ENCODE assay signal across 2 cellular contexts in the genomic region with DNA sequence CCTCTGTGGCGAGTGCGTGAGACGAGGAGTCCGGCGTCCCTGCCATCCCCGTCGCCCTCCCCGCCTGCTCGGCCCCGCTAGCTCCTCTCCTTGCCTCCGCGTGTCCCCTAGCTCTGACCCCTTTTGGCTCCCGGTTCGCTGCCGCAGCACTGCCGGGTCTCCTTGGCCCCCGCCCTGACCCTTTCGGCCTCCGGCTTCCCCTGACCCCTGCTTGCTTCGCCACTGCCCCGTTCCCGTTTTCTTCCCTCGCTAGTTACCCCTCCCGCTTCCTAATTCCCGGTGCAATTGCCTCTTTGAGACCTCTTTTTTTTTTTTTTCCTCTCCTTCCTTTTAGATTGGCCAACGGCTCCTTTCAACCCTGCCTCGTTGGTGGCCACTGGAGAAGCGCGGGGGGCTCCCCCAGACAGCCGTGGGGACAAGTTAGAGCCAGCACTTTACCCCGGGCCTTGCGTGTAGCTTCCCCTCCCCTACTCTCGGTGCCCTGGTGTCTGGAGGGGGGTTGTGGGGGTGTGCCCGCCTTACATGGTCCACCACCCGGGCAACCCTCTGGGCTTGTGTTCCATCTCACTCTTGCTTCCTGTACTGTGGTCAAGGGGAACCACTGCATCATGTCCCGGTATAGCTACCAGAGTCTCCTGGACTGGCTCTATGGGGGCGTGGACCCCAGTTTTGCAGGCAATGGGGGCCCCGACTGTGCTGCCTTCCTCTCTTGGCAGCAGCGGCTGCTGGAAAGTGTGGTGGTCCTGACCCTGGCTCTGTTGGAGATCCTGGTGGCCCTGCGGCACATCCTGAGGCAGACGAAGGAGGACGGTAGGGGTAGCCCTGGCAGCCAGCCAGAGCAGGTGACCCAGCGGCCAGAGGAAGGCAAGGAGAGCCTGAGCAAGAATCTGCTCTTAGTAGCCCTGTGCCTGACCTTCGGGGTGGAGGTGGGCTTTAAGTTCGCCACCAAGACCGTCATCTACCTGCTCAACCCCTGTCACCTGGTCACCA.
TF ChIP-seq lines count a peak whose summit lies in the region.

No MANE protein-coding gene starts in this region.

TF ChIP-seq in SK-N-SH treated with all-trans-retinoic acid at 6 μM for 48 hours, 23 proteins besides CTCF, POLR2A, EP300 and RAD21:
- TF ChIP-seq ZFP3 (CRISPR knock-in tag; IDR thresholded peaks at IDR 0.05) = no peak
- TF ChIP-seq, protein P1, sequence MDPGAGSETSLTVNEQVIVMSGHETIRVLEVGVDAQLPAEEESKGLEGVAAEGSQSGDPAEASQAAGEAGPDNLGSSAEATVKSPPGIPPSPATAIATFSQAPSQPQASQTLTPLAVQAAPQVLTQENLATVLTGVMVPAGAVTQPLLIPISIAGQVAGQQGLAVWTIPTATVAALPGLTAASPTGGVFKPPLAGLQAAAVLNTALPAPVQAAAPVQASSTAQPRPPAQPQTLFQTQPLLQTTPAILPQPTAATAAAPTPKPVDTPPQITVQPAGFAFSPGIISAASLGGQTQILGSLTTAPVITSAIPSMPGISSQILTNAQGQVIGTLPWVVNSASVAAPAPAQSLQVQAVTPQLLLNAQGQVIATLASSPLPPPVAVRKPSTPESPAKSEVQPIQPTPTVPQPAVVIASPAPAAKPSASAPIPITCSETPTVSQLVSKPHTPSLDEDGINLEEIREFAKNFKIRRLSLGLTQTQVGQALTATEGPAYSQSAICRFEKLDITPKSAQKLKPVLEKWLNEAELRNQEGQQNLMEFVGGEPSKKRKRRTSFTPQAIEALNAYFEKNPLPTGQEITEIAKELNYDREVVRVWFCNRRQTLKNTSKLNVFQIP (CRISPR knock-in tag; IDR thresholded peaks at IDR 0.05; ENCODE audit: borderline replicate concordance, low read depth) = no peak
- TF ChIP-seq SNAI2 (CRISPR knock-in tag; IDR thresholded peaks at IDR 0.05) = no peak
- TF ChIP-seq, protein P2, sequence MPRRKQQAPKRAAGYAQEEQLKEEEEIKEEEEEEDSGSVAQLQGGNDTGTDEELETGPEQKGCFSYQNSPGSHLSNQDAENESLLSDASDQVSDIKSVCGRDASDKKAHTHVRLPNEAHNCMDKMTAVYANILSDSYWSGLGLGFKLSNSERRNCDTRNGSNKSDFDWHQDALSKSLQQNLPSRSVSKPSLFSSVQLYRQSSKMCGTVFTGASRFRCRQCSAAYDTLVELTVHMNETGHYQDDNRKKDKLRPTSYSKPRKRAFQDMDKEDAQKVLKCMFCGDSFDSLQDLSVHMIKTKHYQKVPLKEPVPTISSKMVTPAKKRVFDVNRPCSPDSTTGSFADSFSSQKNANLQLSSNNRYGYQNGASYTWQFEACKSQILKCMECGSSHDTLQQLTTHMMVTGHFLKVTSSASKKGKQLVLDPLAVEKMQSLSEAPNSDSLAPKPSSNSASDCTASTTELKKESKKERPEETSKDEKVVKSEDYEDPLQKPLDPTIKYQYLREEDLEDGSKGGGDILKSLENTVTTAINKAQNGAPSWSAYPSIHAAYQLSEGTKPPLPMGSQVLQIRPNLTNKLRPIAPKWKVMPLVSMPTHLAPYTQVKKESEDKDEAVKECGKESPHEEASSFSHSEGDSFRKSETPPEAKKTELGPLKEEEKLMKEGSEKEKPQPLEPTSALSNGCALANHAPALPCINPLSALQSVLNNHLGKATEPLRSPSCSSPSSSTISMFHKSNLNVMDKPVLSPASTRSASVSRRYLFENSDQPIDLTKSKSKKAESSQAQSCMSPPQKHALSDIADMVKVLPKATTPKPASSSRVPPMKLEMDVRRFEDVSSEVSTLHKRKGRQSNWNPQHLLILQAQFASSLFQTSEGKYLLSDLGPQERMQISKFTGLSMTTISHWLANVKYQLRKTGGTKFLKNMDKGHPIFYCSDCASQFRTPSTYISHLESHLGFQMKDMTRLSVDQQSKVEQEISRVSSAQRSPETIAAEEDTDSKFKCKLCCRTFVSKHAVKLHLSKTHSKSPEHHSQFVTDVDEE (CRISPR knock-in tag; IDR thresholded peaks at IDR 0.05) = no peak
- no peak for TF ChIP-seq ZNF565 (CRISPR knock-in tag; conservative IDR thresholded peaks at IDR 0.05; ENCODE audit: low read depth)
- TF ChIP-seq ZNF70 (CRISPR knock-in tag; IDR thresholded peaks at IDR 0.05) = no peak
- TF ChIP-seq ESRRG (CRISPR knock-in tag; IDR thresholded peaks at IDR 0.05) = no peak
- no peak for TF ChIP-seq GLIS3 (CRISPR knock-in tag; IDR thresholded peaks at IDR 0.05)
- TF ChIP-seq TOX (CRISPR knock-in tag; IDR thresholded peaks at IDR 0.05; ENCODE audit: borderline replicate concordance) = no peak
- TF ChIP-seq, protein P3, sequence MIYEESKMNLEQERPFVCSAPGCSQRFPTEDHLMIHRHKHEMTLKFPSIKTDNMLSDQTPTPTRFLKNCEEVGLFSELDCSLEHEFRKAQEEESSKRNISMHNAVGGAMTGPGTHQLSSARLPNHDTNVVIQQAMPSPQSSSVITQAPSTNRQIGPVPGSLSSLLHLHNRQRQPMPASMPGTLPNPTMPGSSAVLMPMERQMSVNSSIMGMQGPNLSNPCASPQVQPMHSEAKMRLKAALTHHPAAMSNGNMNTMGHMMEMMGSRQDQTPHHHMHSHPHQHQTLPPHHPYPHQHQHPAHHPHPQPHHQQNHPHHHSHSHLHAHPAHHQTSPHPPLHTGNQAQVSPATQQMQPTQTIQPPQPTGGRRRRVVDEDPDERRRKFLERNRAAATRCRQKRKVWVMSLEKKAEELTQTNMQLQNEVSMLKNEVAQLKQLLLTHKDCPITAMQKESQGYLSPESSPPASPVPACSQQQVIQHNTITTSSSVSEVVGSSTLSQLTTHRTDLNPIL (CRISPR knock-in tag; IDR thresholded peaks at IDR 0.05; ENCODE audit: low read depth) = no peak
- TF ChIP-seq RARB (CRISPR knock-in tag; IDR thresholded peaks at IDR 0.05) = no peak
- no peak for TF ChIP-seq ARNTL (CRISPR knock-in tag; IDR thresholded peaks at IDR 0.05; ENCODE audit: borderline replicate concordance, low read depth)
- no peak for TF ChIP-seq TCF4 (CRISPR knock-in tag; IDR thresholded peaks at IDR 0.05; ENCODE audit: borderline replicate concordance)
- TF ChIP-seq CSDC2 (CRISPR knock-in tag; IDR thresholded peaks at IDR 0.05) = no peak
- TF ChIP-seq, protein P4, sequence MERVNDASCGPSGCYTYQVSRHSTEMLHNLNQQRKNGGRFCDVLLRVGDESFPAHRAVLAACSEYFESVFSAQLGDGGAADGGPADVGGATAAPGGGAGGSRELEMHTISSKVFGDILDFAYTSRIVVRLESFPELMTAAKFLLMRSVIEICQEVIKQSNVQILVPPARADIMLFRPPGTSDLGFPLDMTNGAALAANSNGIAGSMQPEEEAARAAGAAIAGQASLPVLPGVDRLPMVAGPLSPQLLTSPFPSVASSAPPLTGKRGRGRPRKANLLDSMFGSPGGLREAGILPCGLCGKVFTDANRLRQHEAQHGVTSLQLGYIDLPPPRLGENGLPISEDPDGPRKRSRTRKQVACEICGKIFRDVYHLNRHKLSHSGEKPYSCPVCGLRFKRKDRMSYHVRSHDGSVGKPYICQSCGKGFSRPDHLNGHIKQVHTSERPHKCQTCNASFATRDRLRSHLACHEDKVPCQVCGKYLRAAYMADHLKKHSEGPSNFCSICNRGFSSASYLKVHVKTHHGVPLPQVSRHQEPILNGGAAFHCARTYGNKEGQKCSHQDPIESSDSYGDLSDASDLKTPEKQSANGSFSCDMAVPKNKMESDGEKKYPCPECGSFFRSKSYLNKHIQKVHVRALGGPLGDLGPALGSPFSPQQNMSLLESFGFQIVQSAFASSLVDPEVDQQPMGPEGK (CRISPR knock-in tag; IDR thresholded peaks at IDR 0.05; ENCODE audit: borderline replicate concordance) = no peak
- no peak for TF ChIP-seq BACH2 (CRISPR knock-in tag; IDR thresholded peaks at IDR 0.05; ENCODE audit: borderline replicate concordance)
- TF ChIP-seq ZC3H10 (CRISPR knock-in tag; IDR thresholded peaks at IDR 0.05) = no peak

TF ChIP-seq in H1, 55 proteins besides CTCF, POLR2A, EP300 and RAD21:
- no peak for TF ChIP-seq SIRT6 (IDR thresholded peaks at IDR 0.05; ENCODE audit: low read length)
- TF ChIP-seq, protein P5, sequence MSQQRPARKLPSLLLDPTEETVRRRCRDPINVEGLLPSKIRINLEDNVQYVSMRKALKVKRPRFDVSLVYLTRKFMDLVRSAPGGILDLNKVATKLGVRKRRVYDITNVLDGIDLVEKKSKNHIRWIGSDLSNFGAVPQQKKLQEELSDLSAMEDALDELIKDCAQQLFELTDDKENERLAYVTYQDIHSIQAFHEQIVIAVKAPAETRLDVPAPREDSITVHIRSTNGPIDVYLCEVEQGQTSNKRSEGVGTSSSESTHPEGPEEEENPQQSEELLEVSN (IDR thresholded peaks at IDR 0.05) = 0 out of 2 replicates have a peak, but pooled peaks have one; percentile 40
- TF ChIP-seq, protein P6, sequence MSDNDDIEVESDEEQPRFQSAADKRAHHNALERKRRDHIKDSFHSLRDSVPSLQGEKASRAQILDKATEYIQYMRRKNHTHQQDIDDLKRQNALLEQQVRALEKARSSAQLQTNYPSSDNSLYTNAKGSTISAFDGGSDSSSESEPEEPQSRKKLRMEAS (IDR thresholded peaks at IDR 0.05) = no peak; the same call in 1 of the 2 replicates
- 0 out of 2 replicates have a peak, but pooled peaks have one; percentile 3 for TF ChIP-seq RBBP5 (IDR thresholded peaks at IDR 0.05; ENCODE audit: borderline replicate concordance, low read depth, low read length)
